In the genomic region with DNA sequence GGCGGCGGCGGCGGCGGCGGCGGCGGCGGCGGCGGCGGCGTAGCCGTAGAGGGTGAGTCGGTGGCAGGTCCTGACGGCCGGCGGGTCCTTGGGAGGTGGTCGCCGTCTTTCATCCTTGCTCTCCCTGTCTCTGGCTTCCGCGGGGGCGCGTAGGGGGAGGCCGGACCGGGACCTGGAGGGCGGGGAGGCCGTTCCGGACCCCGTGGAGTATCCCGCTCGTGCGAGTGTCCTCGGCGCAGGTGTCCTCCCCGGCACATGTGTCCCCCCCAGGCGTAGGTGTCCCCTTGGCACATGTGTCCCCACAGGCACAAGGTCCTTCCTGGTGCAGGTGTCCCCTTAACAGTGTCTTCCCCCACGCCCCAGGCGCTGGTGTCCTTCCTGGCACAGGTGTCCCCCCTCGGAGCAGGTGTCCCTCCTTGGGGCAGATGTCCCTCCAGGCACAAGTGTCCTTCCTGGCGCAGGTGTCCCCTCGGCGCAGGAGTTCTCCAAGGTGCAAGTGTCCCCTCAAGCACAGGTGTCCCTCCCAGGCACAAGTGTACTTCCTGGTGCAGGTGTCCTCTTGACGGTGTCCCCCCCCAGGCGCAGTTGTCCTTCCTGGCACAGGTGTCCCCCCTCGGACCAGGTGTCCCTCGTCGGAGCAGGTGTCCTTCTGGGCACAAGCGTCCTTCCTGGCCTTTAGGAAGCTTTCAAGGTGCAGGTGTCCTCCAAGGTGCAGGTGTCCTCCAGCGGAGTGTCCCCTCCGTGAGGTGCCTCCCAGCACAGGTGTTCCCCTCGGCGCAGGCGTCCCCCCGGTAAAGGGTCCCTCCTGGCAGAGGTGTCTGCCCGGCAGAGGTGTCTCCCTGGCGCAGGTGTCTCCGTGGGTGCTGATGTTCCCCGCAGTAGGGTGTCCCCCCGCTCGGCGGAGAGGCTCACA, we compare ENCODE assay signal across 8 cellular contexts. TPM values are rescaled to one million over a fixed set of nuclear protein-coding genes. Genes with fewer than 3 reads are reported as not detected.
DNase-seq lines count a peak whose midpoint lies in the region; ATAC-seq, FAIRE-seq and TF ChIP-seq lines count a peak whose summit lies in the region.

No MANE protein-coding gene starts in this region.

- H3K4me3 ChIP-seq in bronchial epithelial cell (ENCODE audit: low read depth, low read length) (peak overlapping the region; percentile 99), HepG2 (replicated peaks in 1 of 3; ENCODE audit: insufficient read depth in 1 of 3, low read depth in 2 of 3, low read length in 3 of 3) (peak overlapping the region; percentile 95 to 100 (median 99))

- no TSS peak for BruUV-seq in HepG2 (replicated peaks; lab: Mats Ljungman, UMichigan)

- H3K4me1 ChIP-seq in HepG2 (ENCODE audit: insufficient read depth, low read length), result peaks cover 19% of the 10 kb centered on the region

- H3K27me3 ChIP-seq in bronchial epithelial cell (ENCODE audit: control insufficient read depth, insufficient read depth, low read length) (no peaks in the 10 kb centered on the region), HepG2 (ENCODE audit: control insufficient read depth in 1 of 2, insufficient read depth in 2 of 2, low read length in 2 of 2) (peaks cover 0 to 3% of the 10 kb centered on the region in 2 experiments; a peak in 1 of 5 replicates)

- H3K9ac ChIP-seq in HepG2 (ENCODE audit: insufficient read depth, low read depth, low read length), result peak overlapping the region; percentile 87

- H2AFZ ChIP-seq in HepG2 (ENCODE audit: low read length), result no peak overlapping the region

- H3K9me3 ChIP-seq in HepG2 (ENCODE audit: low read length), result no peaks in the 10 kb centered on the region

- H3K27ac ChIP-seq in RWPE1 (peak overlapping the region; percentile 79), HepG2 (ENCODE audit: extremely low read length, insufficient read depth, low read length) (peak overlapping the region; percentile 42)

- peaks cover 13% of the 10 kb centered on the region for H3K36me3 ChIP-seq in bronchial epithelial cell (ENCODE audit: control insufficient read depth, insufficient read depth, low read length)
- H3K36me3 ChIP-seq in HepG2 (replicated peaks in 1 of 2; ENCODE audit: control insufficient read depth in 1 of 2, insufficient read depth in 2 of 2, low read length in 2 of 2), result peaks cover 16 to 21% of the 10 kb centered on the region in 2 experiments; a peak in 4 of 5 replicates

- no peak for TF ChIP-seq RAD21 in HepG2 (CRISPR knock-in tag; IDR thresholded peaks at IDR 0.05)

- TF ChIP-seq EP300 in HepG2 (IDR thresholded peaks at IDR 0.05; ENCODE audit: low read depth in 2 of 2, low read length in 2 of 2) (no peak), HepG2 (CRISPR knock-in tag; IDR thresholded peaks at IDR 0.05; ENCODE audit: borderline replicate concordance) (no peak; the same call in 1 of the 2 replicates)

- FAIRE-seq in bronchial epithelial cell (lab: Jason Lieb, UNC) (no peak), HepG2 (lab: Jason Lieb, UNC) (no peak)

- TF ChIP-seq CTCF in RWPE1 (conservative IDR thresholded peaks at IDR 0.05; ENCODE audit: low read depth) (no peak), bronchial epithelial cell (IDR thresholded peaks at IDR 0.05; ENCODE audit: insufficient read depth, low read length, severe bottlenecking) (no peak), HepG2 (CRISPR knock-in tag; IDR thresholded peaks at IDR 0.05) (no peak)

- peaks cover 17% of the 10 kb centered on the region for H3K79me2 ChIP-seq in HepG2 (ENCODE audit: insufficient read depth, low read length)

- ATAC-seq in HG02981 (IDR thresholded peaks at IDR 0.05; ENCODE audit: unreplicated experiment) (peak; percentile 27), HepG2 (peak; percentile 15)
- ATAC-seq in stimulated activated naive CD8-positive, alpha-beta T cell treated with anti-CD3 and anti-CD28 coated beads, Interleukin-15, Interleukin-2, amounts not matched to agents 100 U/mL and 50 U/mL, for 24 hours, result peak; percentile 21

- peak; percentile 19 to 29 for DNase-seq in NCI-H187 (lab: John Stamatoyannopoulos, UW)
- DNase-seq in NCI-H187 treated with DMSO at 0.1 percent for 48 hours (lab: John Stamatoyannopoulos, UW), result no peak
- peak; percentile 36 for DNase-seq in RWPE1 (ENCODE audit: low spot score)
- DNase-seq in bronchial epithelial cell (ENCODE audit: low read depth), result no peak
- DNase-seq in HepG2 (ENCODE audit: low spot score), result no peak
- peak; percentile 51 for DNase-seq in stimulated activated naive CD8-positive, alpha-beta T cell treated with anti-CD3 and anti-CD28 coated beads, Interleukin-15, Interleukin-2, amounts not matched to agents 100 U/mL and 50 U/mL, for 24 hours
- DNase-seq in NCI-H82 (lab: John Stamatoyannopoulos, UW), result no peak

- no peak; a peak in 1 of 4 replicates for TF ChIP-seq POLR2A in HepG2 (IDR thresholded peaks at IDR 0.05; ENCODE audit: insufficient read depth in 1 of 2, low read depth in 2 of 2, low read length in 2 of 2)

- intact Hi-C loops in HepG2 (cut with micrococcal nuclease; ENCODE audit: unreplicated experiment), result loop anchor here (5.0 kb wide), 1 partner anchor 226 kb away; a partner anchor contains a TSS

- peak overlapping the region; percentile 97 for H3K4me2 ChIP-seq in HepG2 (ENCODE audit: low read depth, low read length)

- in situ Hi-C loops in HepG2 (cut with HindIII; ENCODE audit: extremely low pct_ligation_motif_present, low pct_unique_long_range_greater_than_20kb), result no loop called here

- POLR2A ChIA-PET in RWPE1 (lab: Yijun Ruan, JAX; ENCODE audit: low non-redundant PET) (no interaction called here), HepG2 (lab: Yijun Ruan, JAX) (interaction anchor here (1.0 kb wide), 1 partner anchor 12 kb away, joined by 3 read pairs; no protein-coding TSS in a partner anchor)

- H4K20me1 ChIP-seq in HepG2 (ENCODE audit: insufficient read depth, low read length), result no peaks in the 10 kb centered on the region

- 0% methylated on average over 11 of the region's 62 CpGs for WGBS in HepG2 (ENCODE audit: low lambda C conversion rate)

- CTCF ChIA-PET in RWPE1 (lab: Yijun Ruan, JAX), result no interaction called here
- CTCF ChIA-PET in HepG2 (lab: Yijun Ruan, JAX; ENCODE audit: low intra/inter-chr PET ratio, low total read pairs), result no interaction called here

TF ChIP-seq in HepG2, 621 proteins besides CTCF, POLR2A, EP300 and RAD21 (continues in another document):
- 0 out of 2 replicates have a peak, but pooled peaks have one; percentile 66 for TF ChIP-seq FOXC1 (CRISPR knock-in tag; IDR thresholded peaks at IDR 0.05; ENCODE audit: borderline replicate concordance)
- TF ChIP-seq GATAD1 (CRISPR knock-in tag; IDR thresholded peaks at IDR 0.05), result no peak
- TF ChIP-seq, protein P1, sequence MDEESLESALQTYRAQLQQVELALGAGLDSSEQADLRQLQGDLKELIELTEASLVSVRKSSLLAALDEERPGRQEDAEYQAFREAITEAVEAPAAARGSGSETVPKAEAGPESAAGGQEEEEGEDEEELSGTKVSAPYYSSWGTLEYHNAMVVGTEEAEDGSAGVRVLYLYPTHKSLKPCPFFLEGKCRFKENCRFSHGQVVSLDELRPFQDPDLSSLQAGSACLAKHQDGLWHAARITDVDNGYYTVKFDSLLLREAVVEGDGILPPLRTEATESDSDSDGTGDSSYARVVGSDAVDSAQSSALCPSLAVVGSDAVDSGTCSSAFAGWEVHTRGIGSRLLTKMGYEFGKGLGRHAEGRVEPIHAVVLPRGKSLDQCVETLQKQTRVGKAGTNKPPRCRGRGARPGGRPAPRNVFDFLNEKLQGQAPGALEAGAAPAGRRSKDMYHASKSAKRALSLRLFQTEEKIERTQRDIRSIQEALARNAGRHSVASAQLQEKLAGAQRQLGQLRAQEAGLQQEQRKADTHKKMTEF (CRISPR knock-in tag; IDR thresholded peaks at IDR 0.05), result 0 out of 2 replicates have a peak, but pooled peaks have one; percentile 0
- 0 out of 2 replicates have a peak, but pooled peaks have one; percentile 3 for TF ChIP-seq NFKB2 (CRISPR knock-in tag; IDR thresholded peaks at IDR 0.05; ENCODE audit: borderline replicate concordance)
- 0 out of 2 replicates have a peak, but pooled peaks have one; percentile 2 for TF ChIP-seq BRCA1 (CRISPR knock-in tag; IDR thresholded peaks at IDR 0.05)
- TF ChIP-seq ZNF572 (CRISPR knock-in tag; IDR thresholded peaks at IDR 0.05), result 0 out of 2 replicates have a peak, but pooled peaks have one; percentile 28
- TF ChIP-seq ZBTB7A (CRISPR knock-in tag; IDR thresholded peaks at IDR 0.05), result peak; percentile 31; the same call in 1 of the 2 replicates
- 0 out of 2 replicates have a peak, but pooled peaks have one; percentile 11 for TF ChIP-seq TMF1 (CRISPR knock-in tag; IDR thresholded peaks at IDR 0.05; ENCODE audit: low read depth)
- peak; percentile 86; the same call in 1 of the 2 replicates for TF ChIP-seq GABPB1 (CRISPR knock-in tag; IDR thresholded peaks at IDR 0.05)

RNA-seq across cellular contexts. Expression of a gene that starts 0.5 kb away (rescaled TPM):
- total RNA-seq in bronchial epithelial cell (37.5 and 42.4 TPM in 2 replicates), HepG2 (2016; rRNA removed; fragmentation: Illumina TruSeq; extraction: Trizol) (16.0 and 20.5 TPM in 2 replicates)
- 7.2 and 7.9 TPM in 2 replicates for total RNA-seq in HepG2 (2016; cell fraction: cytosol; rRNA removed; fragmentation: Illumina TruSeq; extraction: Trizol; ENCODE audit: low read depth)
- total RNA-seq in HepG2 (2016; cell fraction: insoluble cytoplasmic fraction; rRNA removed; fragmentation: Illumina TruSeq; extraction: Trizol), result 14.6 and 19.5 TPM in 2 replicates
- 13.8 and 14.1 TPM in 2 replicates for total RNA-seq in HepG2 (2016; cell fraction: membrane; rRNA removed; fragmentation: Illumina TruSeq; extraction: Trizol)
- total RNA-seq in HepG2 (2016; cell fraction: nucleus; rRNA removed; fragmentation: Illumina TruSeq; extraction: Trizol), result 11.2 and 13.3 TPM in 2 replicates
- 9.2 and 11.8 TPM in 2 replicates for polyA plus RNA-seq in HepG2 (2011; rRNA removed)
- polyA plus RNA-seq in HepG2 (2011; cell fraction: cytosol; rRNA removed), result 6.8 and 8.3 TPM in 2 replicates
- polyA plus RNA-seq in HepG2 (2011; cell fraction: nucleus; rRNA removed), result 26.9 and 28.5 TPM in 2 replicates
- 14.6 and 15.2 TPM in 2 replicates for polyA plus RNA-seq in HepG2 (2012)
- 5.5 and 5.9 TPM in 2 replicates for polyA plus RNA-seq in HepG2 (2016; cell fraction: cytosol; fragmentation: Illumina TruSeq; extraction: Trizol; ENCODE audit: low read depth)
- 14.3 and 16.5 TPM in 2 replicates for polyA plus RNA-seq in HepG2 (2016; cell fraction: insoluble cytoplasmic fraction; fragmentation: Illumina TruSeq; extraction: Trizol; ENCODE audit: low read depth)
- polyA plus RNA-seq in HepG2 (2016; cell fraction: membrane; fragmentation: Illumina TruSeq; extraction: Trizol; ENCODE audit: low read depth), result 7.8 and 8.8 TPM in 2 replicates
- polyA plus RNA-seq in HepG2 (2016; cell fraction: nucleus; fragmentation: Illumina TruSeq; extraction: Trizol; ENCODE audit: insufficient read depth, low read depth), result 28.1 and 32.7 TPM in 2 replicates
- 15.9 and 55.4 TPM in 2 replicates for polyA minus RNA-seq in HepG2 (2011; rRNA and poly(A)+ RNA removed; ENCODE audit: low replicate concordance)
- 6.1 and 7.2 TPM in 2 replicates for polyA minus RNA-seq in HepG2 (2011; cell fraction: cytosol; rRNA and poly(A)+ RNA removed)
- 12.9 and 14.2 TPM in 2 replicates for polyA minus RNA-seq in HepG2 (2011; cell fraction: nucleus; rRNA and poly(A)+ RNA removed)

Comparison
In these comparisons a context has a peak if more than half of its experiments do, and no peak if none do; other contexts are left out.
1. DNase-seq: peak in NCI-H187 (2 of 2), RWPE1 (single experiment) and stimulated activated naive CD8-positive, alpha-beta T cell treated with anti-CD3 and anti-CD28 coated beads, Interleukin-15, Interleukin-2, amounts not matched to agents 100 U/mL and 50 U/mL, for 24 hours (single experiment); none in NCI-H187 treated with DMSO at 0.1 percent for 48 hours (single experiment), bronchial epithelial cell (single experiment), HepG2 (single experiment) and NCI-H82 (single experiment).
2. Peak in every context shown above with its lines, with median percentiles within 50 percentile points of each other: ATAC-seq.